Comparison of ENCODE assay signal across 2 cellular contexts in the genomic region with DNA sequence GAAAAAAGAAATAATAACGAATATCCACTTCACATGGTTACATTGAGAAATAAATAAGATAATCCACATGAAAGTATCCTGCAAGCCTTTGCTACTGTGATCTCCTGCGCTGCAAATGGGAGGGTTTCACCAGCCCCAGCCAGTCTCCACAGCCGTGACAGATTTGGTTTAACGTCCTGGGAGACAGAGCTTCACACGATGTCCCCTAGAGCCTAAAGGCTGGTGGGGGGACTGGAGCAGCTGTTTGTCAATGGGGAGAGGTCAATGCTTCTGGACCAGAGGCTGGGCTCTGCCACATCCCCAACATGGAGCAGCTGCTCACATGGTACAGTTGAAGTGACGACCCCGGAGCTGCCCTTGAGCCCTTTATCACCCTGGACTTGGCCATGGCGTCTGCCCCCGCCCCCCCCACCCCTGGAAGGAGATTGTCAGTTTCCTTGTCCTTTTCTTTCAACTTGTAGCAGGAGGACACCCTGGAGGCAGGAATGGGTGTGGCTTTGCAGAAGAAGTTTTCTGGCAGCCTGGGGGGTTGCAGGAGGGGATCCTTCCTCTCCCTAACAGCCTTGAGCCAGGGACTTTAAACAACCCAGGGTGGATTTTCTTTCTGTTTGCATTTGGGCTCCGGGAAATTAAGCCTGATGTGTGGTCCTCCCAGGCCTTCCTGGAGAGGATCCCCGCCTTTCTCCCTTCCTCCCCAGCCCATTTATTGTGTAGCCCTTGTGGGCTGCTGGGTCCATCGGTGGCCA.
TF ChIP-seq lines count a peak whose summit lies in the region.

No MANE protein-coding gene starts in this region.

TF ChIP-seq in HCT116, 20 proteins besides CTCF, POLR2A, EP300 and RAD21:
- TF ChIP-seq REST (IDR thresholded peaks at IDR 0.05; ENCODE audit: low read depth) (no peak), SRF (IDR thresholded peaks at IDR 0.05; ENCODE audit: low read depth) (no peak), FOSL1 (IDR thresholded peaks at IDR 0.05; ENCODE audit: low read depth) (no peak), ZFX (IDR thresholded peaks at IDR 0.05) (no peak), EZH2 (IDR thresholded peaks at IDR 0.05) (no peak), ELF1 (IDR thresholded peaks at IDR 0.05; ENCODE audit: borderline replicate concordance, low read depth) (no peak), CBX3 (IDR thresholded peaks at IDR 0.05; ENCODE audit: low read depth) (no peak), JUND (IDR thresholded peaks at IDR 0.05) (no peak), EZH2phosphoT487 (IDR thresholded peaks at IDR 0.05; ENCODE audit: borderline replicate concordance) (no peak), SP1 (IDR thresholded peaks at IDR 0.05; ENCODE audit: low read depth) (no peak), POLR2AphosphoS5 (IDR thresholded peaks at IDR 0.05; ENCODE audit: low read depth, low read length) (no peak), TCF7L2 (IDR thresholded peaks at IDR 0.05; ENCODE audit: borderline replicate concordance, extremely low read depth, insufficient read depth, insufficient read length) (no peak), ATF3 (IDR thresholded peaks at IDR 0.05) (no peak), EGR1 (IDR thresholded peaks at IDR 0.05; ENCODE audit: low read depth) (no peak), ZNF274 (IDR thresholded peaks at IDR 0.05; ENCODE audit: low read depth, low read length) (no peak), YY1 (IDR thresholded peaks at IDR 0.05; ENCODE audit: extremely low read depth, insufficient replicate concordance, low read depth, low read length) (no peak), CEBPB (IDR thresholded peaks at IDR 0.05; ENCODE audit: low read depth) (no peak), SIN3A (IDR thresholded peaks at IDR 0.05; ENCODE audit: low read depth) (no peak)
- TF ChIP-seq, protein P1, sequence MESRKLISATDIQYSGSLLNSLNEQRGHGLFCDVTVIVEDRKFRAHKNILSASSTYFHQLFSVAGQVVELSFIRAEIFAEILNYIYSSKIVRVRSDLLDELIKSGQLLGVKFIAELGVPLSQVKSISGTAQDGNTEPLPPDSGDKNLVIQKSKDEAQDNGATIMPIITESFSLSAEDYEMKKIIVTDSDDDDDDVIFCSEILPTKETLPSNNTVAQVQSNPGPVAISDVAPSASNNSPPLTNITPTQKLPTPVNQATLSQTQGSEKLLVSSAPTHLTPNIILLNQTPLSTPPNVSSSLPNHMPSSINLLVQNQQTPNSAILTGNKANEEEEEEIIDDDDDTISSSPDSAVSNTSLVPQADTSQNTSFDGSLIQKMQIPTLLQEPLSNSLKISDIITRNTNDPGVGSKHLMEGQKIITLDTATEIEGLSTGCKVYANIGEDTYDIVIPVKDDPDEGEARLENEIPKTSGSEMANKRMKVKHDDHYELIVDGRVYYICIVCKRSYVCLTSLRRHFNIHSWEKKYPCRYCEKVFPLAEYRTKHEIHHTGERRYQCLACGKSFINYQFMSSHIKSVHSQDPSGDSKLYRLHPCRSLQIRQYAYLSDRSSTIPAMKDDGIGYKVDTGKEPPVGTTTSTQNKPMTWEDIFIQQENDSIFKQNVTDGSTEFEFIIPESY (IDR thresholded peaks at IDR 0.05; ENCODE audit: extremely low read depth, insufficient replicate concordance, low read length): no peak
- TF ChIP-seq, protein P2, sequence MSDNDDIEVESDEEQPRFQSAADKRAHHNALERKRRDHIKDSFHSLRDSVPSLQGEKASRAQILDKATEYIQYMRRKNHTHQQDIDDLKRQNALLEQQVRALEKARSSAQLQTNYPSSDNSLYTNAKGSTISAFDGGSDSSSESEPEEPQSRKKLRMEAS (IDR thresholded peaks at IDR 0.05): no peak

TF ChIP-seq in WTC11, 78 proteins besides CTCF, POLR2A, EP300 and RAD21 (continued from another document):
- TF ChIP-seq ZNF423 (CRISPR knock-in tag; IDR thresholded peaks at IDR 0.05) (no peak), JAZF1 (CRISPR knock-in tag; IDR thresholded peaks at IDR 0.05) (no peak), ETV6 (CRISPR knock-in tag; IDR thresholded peaks at IDR 0.05) (no peak), HMGA2 (CRISPR knock-in tag; IDR thresholded peaks at IDR 0.05) (no peak), GABPB1 (CRISPR knock-in tag; IDR thresholded peaks at IDR 0.05) (no peak), CREB1 (CRISPR knock-in tag; IDR thresholded peaks at IDR 0.05) (no peak), ZNF532 (CRISPR knock-in tag; IDR thresholded peaks at IDR 0.05; ENCODE audit: borderline replicate concordance) (no peak)
- TF ChIP-seq, protein P3, sequence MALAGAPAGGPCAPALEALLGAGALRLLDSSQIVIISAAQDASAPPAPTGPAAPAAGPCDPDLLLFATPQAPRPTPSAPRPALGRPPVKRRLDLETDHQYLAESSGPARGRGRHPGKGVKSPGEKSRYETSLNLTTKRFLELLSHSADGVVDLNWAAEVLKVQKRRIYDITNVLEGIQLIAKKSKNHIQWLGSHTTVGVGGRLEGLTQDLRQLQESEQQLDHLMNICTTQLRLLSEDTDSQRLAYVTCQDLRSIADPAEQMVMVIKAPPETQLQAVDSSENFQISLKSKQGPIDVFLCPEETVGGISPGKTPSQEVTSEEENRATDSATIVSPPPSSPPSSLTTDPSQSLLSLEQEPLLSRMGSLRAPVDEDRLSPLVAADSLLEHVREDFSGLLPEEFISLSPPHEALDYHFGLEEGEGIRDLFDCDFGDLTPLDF (CRISPR knock-in tag; IDR thresholded peaks at IDR 0.05): no peak
